Comparison of ENCODE assay signal across 8 cellular contexts in the genomic region with DNA sequence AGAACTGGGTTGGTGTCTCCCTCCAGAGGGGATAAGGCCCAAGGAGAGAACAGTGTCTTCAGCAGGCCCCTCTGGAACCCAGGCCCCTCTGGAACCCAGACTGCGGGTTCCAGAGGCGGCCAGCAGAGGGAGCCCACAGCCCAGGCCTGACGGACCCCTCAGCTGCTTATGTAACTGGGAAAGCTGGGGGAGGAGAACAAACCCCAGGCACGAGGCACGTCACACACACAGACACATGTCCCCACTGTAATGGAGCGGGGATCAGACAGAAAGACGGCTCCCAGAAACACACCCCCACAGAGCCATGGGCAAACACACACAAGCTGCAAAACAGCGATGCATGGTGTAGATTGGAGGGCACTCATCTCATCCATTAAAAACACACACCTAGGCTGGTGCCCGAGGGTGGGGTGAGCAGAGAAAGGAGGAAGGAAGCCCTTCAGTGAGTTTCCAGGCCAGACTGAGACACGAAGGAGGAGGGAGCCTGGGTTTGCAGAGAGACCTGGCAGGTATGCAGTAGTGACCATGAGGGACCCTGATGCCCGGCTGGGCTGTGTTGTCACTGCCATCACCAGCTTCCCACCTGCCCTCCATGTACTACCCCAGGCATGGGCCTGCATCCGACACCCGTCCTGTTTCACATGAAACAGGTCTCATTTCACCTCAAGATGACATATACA. TPM values are rescaled to one million over a fixed set of nuclear protein-coding genes. Genes with fewer than 3 reads are reported as not detected.
DNase-seq lines count a peak whose midpoint lies in the region; ATAC-seq and TF ChIP-seq lines count a peak whose summit lies in the region.

No MANE protein-coding gene starts in this region.

- TF ChIP-seq CTCF in coronary artery (IDR thresholded peaks at IDR 0.05) (peak; percentile 95), lower leg skin (IDR thresholded peaks at IDR 0.05) (peak in 1 of 3 donors; percentile 41)

- intact Hi-C loops in lower leg skin (cut with DNase I; ENCODE audit: low total_unique reads): loop anchor here (10.0 kb wide), 1 partner anchor 94 kb away; a partner anchor contains a TSS

- H3K4me3 ChIP-seq in coronary artery (peak overlapping the region; percentile 14), lower leg skin (ENCODE audit: low read depth, poor library complexity, severe bottlenecking) (no peak overlapping the region)

- no peak for TF ChIP-seq POLR2A in lower leg skin (IDR thresholded peaks at IDR 0.05)

- DNase-seq in Daoy (ENCODE audit: low read depth) (peak; percentile 71), HK-2 (ENCODE audit: unreplicated experiment) (peak; percentile 70), NCI-H774 (lab: John Stamatoyannopoulos, UW) (peak; percentile 69), coronary artery (ENCODE audit: low spot score) (peak; percentile 90), lower leg skin (ENCODE audit: low spot score in 2 of 2) (peak; percentile 67 to 94)
- peak; percentile 53 to 67 for DNase-seq in activated CD4-positive, alpha-beta T cell treated with anti-CD3 and anti-CD28 coated beads, Interleukin-2, amount 50 U/mL, for 24 hours (ENCODE audit: low read depth in 1 of 2, low spot score in 1 of 2)
- DNase-seq in stimulated activated CD4-positive, alpha-beta T cell treated with anti-CD3 and anti-CD28 coated beads, TNF-alpha, amount 100 ng/mL, for 1 hour (ENCODE audit: low read depth in 3 of 3, low spot score in 1 of 3): peak; percentile 36 to 56 (median 48)

- WGBS in lower leg skin, 2 donors: 22 to 24% methylated on average over 13 of the region's 13 CpGs

- ATAC-seq in HG02588 (IDR thresholded peaks at IDR 0.05; ENCODE audit: unreplicated experiment): no peak

- H3K27ac ChIP-seq in coronary artery: peak overlapping the region; percentile 93 to 98

RNA-seq across cellular contexts. Expression of a gene that starts 2.8 kb away (rescaled TPM):
- 26.0 and 27.6 TPM in 2 replicates for total RNA-seq in Daoy (2014; rRNA removed; shearing (Covaris generic))
- 10 to 100 TPM; 44.5 to 74.5 (median 54.9) TPM for total RNA-seq in lower leg skin

RNA-seq across cellular contexts. Expression of a gene that starts 14.4 kb away (rescaled TPM):
- total RNA-seq in Daoy (2014; rRNA removed; shearing (Covaris generic)): not detected in 2 replicates
- 1 to 10 TPM; 1.1 to 5.8 (median 5.0) TPM for total RNA-seq in lower leg skin

RNA-seq across cellular contexts. Expression of a gene that starts 19.8 kb away (rescaled TPM):
- total RNA-seq in Daoy (2014; rRNA removed; shearing (Covaris generic)): not detected in 2 replicates
- under 1 TPM in 1 of 4 donors, not detected in 3; 0.12 TPM for total RNA-seq in lower leg skin

RNA-seq across cellular contexts. Expression of a gene that starts 31.2 kb away (rescaled TPM):
- under 0.01 TPM in 1 of 2 replicates, not detected in the other for total RNA-seq in Daoy (2014; rRNA removed; shearing (Covaris generic))
- total RNA-seq in lower leg skin: not detected

RNA-seq across cellular contexts. Expression of a gene that starts 50.2 kb away (rescaled TPM):
- not detected in 2 replicates for total RNA-seq in Daoy (2014; rRNA removed; shearing (Covaris generic))
- under 1 TPM in 1 of 4 donors, not detected in 3; 0.32 TPM for total RNA-seq in lower leg skin
